In the genomic region with DNA sequence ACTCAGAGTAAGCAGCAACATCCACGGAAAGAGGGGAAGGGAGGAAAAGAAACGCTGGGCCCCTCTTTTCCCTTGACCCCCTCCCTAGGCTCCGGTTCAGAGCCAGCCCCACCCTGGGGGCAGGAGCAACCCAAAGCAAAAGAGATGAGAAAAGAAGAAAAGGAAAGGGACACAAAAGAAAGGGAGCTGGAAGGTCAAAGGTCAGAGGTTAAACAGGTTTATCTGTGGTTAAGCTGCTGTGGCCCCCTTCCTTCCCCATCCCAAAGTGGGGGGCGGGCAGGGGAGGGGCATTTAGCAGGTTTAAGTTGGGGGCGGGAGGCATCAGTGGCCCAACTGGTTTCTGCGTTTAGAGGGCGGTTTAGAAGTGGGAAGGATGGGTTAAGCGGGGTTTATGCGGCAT, we compare ENCODE assay signal across 1 cellular context.
TF ChIP-seq lines count a peak whose summit lies in the region.

No MANE protein-coding gene starts in this region.

TF ChIP-seq in K562, 482 proteins besides CTCF, POLR2A, EP300 and RAD21:
- TF ChIP-seq ADNP (tag; IDR thresholded peaks at IDR 0.05) (no peak), NR2C1 (IDR thresholded peaks at IDR 0.05) (peak; percentile 92), NR2C1 (tag; IDR thresholded peaks at IDR 0.05) (peak; percentile 90), EZH2 (IDR thresholded peaks at IDR 0.05; ENCODE audit: borderline replicate concordance, low read depth, low read length) (no peak), NR2C2 (CRISPR knock-in tag; IDR thresholded peaks at IDR 0.05) (peak; percentile 69; the same call in 1 of the 2 replicates), NR2C2 (tag; IDR thresholded peaks at IDR 0.05) (peak; percentile 91), FOXK1 (CRISPR knock-in tag; IDR thresholded peaks at IDR 0.05; ENCODE audit: borderline replicate concordance) (0 out of 2 replicates have a peak, but pooled peaks have one; percentile 35)
